8 cellular contexts compared by ENCODE assay signal in the genomic region with DNA sequence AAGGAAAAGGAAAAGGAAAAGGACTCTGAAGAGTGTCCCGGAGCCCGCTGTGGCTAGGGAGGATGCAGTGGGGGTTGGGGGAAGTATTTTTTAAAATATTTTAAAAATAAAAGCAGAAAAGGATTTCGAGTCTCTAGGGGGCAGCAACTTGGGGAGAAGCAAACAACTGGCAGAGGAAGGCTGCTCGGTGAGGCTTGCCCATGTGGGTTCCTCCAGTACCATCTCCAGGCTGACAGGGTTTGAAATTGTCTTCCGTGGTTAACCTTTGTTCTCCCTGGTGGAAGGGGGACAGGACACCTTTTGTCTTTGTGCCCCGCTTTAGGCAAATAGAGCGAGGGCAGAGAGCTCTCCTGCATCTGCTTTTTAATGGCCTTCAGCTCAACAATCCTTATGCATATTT.
DNase-seq lines count a peak whose midpoint lies in the region; ATAC-seq, FAIRE-seq and TF ChIP-seq lines count a peak whose summit lies in the region.

No MANE protein-coding gene starts in this region.

- no peak overlapping the region for H3K9ac ChIP-seq in neural progenitor cell

- no peak overlapping the region for H3K4me2 ChIP-seq in neural progenitor cell

- H3K36me3 Mint-ChIP-seq in central memory CD8-positive, alpha-beta T cell (ENCODE audit: insufficient read depth): peaks cover 2% of the 10 kb centered on the region
- H3K36me3 Mint-ChIP-seq in neural progenitor cell: no peaks in the 10 kb centered on the region

- no peaks in the 10 kb centered on the region for H3K79me2 ChIP-seq in neural progenitor cell (ENCODE audit: low read depth)

- 65 to 74% methylated on average over 7 of the region's 7 CpGs for WGBS in pancreas, 2 donors

- H4K20me1 ChIP-seq in neural progenitor cell (ENCODE audit: low read depth): no peaks in the 10 kb centered on the region

- no peaks in the 10 kb centered on the region for H3K27me3 ChIP-seq in pancreas
- H3K27me3 ChIP-seq in neural progenitor cell: no peaks in the 10 kb centered on the region
- H3K27me3 ChIP-seq in left ventricle myocardium inferior (ENCODE audit: low read depth): no peaks in the 10 kb centered on the region

- peaks cover 10 to 19% (median 17%) of the 10 kb centered on the region in 3 donors for H3K4me1 ChIP-seq in pancreas
- H3K4me1 ChIP-seq in neural progenitor cell: no peaks in the 10 kb centered on the region
- peaks cover 48% of the 10 kb centered on the region for H3K4me1 ChIP-seq in left ventricle myocardium inferior

- H3K4me3 ChIP-seq in pancreas: no peak overlapping the region
- H3K4me3 ChIP-seq in neural progenitor cell: no peak overlapping the region
- H3K4me3 ChIP-seq in left ventricle myocardium inferior: no peak overlapping the region

- H3K27ac Mint-ChIP-seq in central memory CD8-positive, alpha-beta T cell (ENCODE audit: low read depth): peak overlapping the region; percentile 42
- H3K27ac Mint-ChIP-seq in neural progenitor cell: no peak overlapping the region

- TF ChIP-seq CTCF in GM10266 (IDR thresholded peaks at IDR 0.05; ENCODE audit: control insufficient read depth, insufficient read depth, low read depth, missing control alignments) (peak; percentile 19), pancreas (IDR thresholded peaks at IDR 0.05) (no peak), neural progenitor cell (IDR thresholded peaks at IDR 0.05) (no peak), left ventricle myocardium inferior (IDR thresholded peaks at IDR 0.05; ENCODE audit: borderline replicate concordance) (no peak)

- no peaks in the 10 kb centered on the region for H3K36me3 ChIP-seq in pancreas
- H3K36me3 ChIP-seq in neural progenitor cell: no peaks in the 10 kb centered on the region
- no peaks in the 10 kb centered on the region for H3K36me3 ChIP-seq in left ventricle myocardium inferior

- peaks cover 45% of the 10 kb centered on the region for H3K4me1 Mint-ChIP-seq in central memory CD8-positive, alpha-beta T cell
- H3K4me1 Mint-ChIP-seq in neural progenitor cell: peaks cover 35% of the 10 kb centered on the region

- ATAC-seq in central memory CD8-positive, alpha-beta T cell (replicated peaks; ENCODE audit: extremely low read depth, poor library complexity, severe bottlenecking): no peak
- ATAC-seq in pancreas: no peak

- H3K4me3 Mint-ChIP-seq in central memory CD8-positive, alpha-beta T cell: no peak overlapping the region
- no peak overlapping the region for H3K4me3 Mint-ChIP-seq in neural progenitor cell

- H3F3A ChIP-seq in neural progenitor cell (ENCODE audit: low read depth): no peaks in the 10 kb centered on the region

- H3K27ac ChIP-seq in pancreas: peak overlapping the region in 3 of 4 donors; percentile 38 to 51 (median 43)
- H3K27ac ChIP-seq in neural progenitor cell: no peak overlapping the region
- H3K27ac ChIP-seq in left ventricle myocardium inferior (replicated peaks): no peak overlapping the region

- H3K9me3 ChIP-seq in pancreas: no peaks in the 10 kb centered on the region
- H3K9me3 ChIP-seq in neural progenitor cell (ENCODE audit: low read depth): no peaks in the 10 kb centered on the region
- no peaks in the 10 kb centered on the region for H3K9me3 ChIP-seq in left ventricle myocardium inferior (replicated peaks)

- intact Hi-C loops in pancreas (cut with DNase I) (loop anchor here in 2 of 3 donors (10.0 kb wide), 2 partner anchors 112 to 302 kb away; no protein-coding TSS in a partner anchor), left ventricle myocardium inferior (cut with micrococcal nuclease) (no loop called here)

- no peak for FAIRE-seq in pancreas (lab: Jason Lieb, UNC)

- H3K9me3 Mint-ChIP-seq in central memory CD8-positive, alpha-beta T cell: no peaks in the 10 kb centered on the region
- peaks cover 5% of the 10 kb centered on the region for H3K9me3 Mint-ChIP-seq in neural progenitor cell

- no peaks in the 10 kb centered on the region for H3K27me3 Mint-ChIP-seq in central memory CD8-positive, alpha-beta T cell
- H3K27me3 Mint-ChIP-seq in neural progenitor cell (ENCODE audit: insufficient read depth, low read depth): peaks cover 15% of the 10 kb centered on the region

- H2AFZ ChIP-seq in neural progenitor cell (replicated peaks): no peak overlapping the region

- no peak for DNase-seq in GM10266 (ENCODE audit: extremely low spot score)
- DNase-seq in NCI-H526 treated with DMSO at 0.1 percent for 48 hours (lab: John Stamatoyannopoulos, UW): peak; percentile 64
- no peak for DNase-seq in central memory CD8-positive, alpha-beta T cell (ENCODE audit: low spot score in 2 of 2)
- DNase-seq in pancreas: no peak
- DNase-seq in NCI-H187 treated with DMSO at 0.1 percent for 48 hours (lab: John Stamatoyannopoulos, UW): no peak
- DNase-seq in neural progenitor cell (ENCODE audit: low spot score): no peak
- DNase-seq in NOMO-1 treated with DMSO at 0.1 percent for 48 hours (lab: John Stamatoyannopoulos, UW; ENCODE audit: unreplicated experiment): no peak
- no peak for DNase-seq in left ventricle myocardium inferior

Comparison
In these comparisons a context has a peak if more than half of its experiments do, and no peak if none do; other contexts are left out.
1. H3K27ac ChIP-seq: peak in pancreas (3 of 4); none in neural progenitor cell (single experiment) and left ventricle myocardium inferior (single experiment).